Comparison of ENCODE assay signal across 24 cellular contexts in genomic region chr1:99531578-99532570, GRCh38.
DNase-seq lines count a peak whose midpoint lies in the region; ATAC-seq, FAIRE-seq and TF ChIP-seq lines count a peak whose summit lies in the region.
"Had no signal": no experiment of that assay in that cellular context is flagged by ENCODE, and none has a peak within 500 bp of the region (broad histone marks: within the 10 kb centered on the region; RNA-seq: fewer than 3 reads in every experiment).

No MANE protein-coding gene starts in this region.

- TF ChIP-seq EP300 in H1 (IDR thresholded peaks at IDR 0.05; ENCODE audit: borderline replicate concordance in 1 of 2, low read depth in 2 of 2, low read length in 2 of 2): no peak

- ATAC-seq in activated CD8-positive, alpha-beta memory T cell treated with anti-CD3 and anti-CD28 coated beads, Interleukin-2, amount 10 ng/mL, durations not matched to agents 7 days and 5 days: no peak
- no peak for ATAC-seq in body of pancreas
- ATAC-seq: HCT116 had no signal

- no peaks in the 10 kb centered on the region for H3K79me1 ChIP-seq in H1 (ENCODE audit: low read depth, low read length)

- H3K79me2 ChIP-seq in H1 (ENCODE audit: control insufficient read depth in 1 of 2, insufficient read depth in 2 of 2, low read length in 2 of 2): no peaks in the 10 kb centered on the region
- H3K79me2 ChIP-seq in neural progenitor cell (ENCODE audit: low read depth): no peaks in the 10 kb centered on the region

- H3K4me3 ChIP-seq in H1 (ENCODE audit: extremely low read depth in 1 of 4, insufficient read depth in 2 of 4, low read depth in 3 of 4, low read length in 4 of 4) (no peak overlapping the region), neural progenitor cell (peak overlapping the region; percentile 11), body of pancreas (no peak overlapping the region)
- H3K4me3 ChIP-seq: BLaER1, GM23248 had no signal

- DNase-seq in NCI-H82 (lab: John Stamatoyannopoulos, UW): peak; percentile 74
- DNase-seq in H1 (ENCODE audit: low read depth in 1 of 2, low spot score in 2 of 2): no peak
- DNase-seq in neural progenitor cell (ENCODE audit: low spot score): peak; percentile 71
- DNase-seq in type B pancreatic cell (ENCODE audit: extremely low spot score, unreplicated experiment): no peak
- DNase-seq in activated CD8-positive, alpha-beta memory T cell treated with anti-CD3 and anti-CD28 coated beads, Interleukin-2, amount 10 ng/mL, durations not matched to agents 7 days and 5 days: no peak
- DNase-seq in ACHN: no peak
- DNase-seq in body of pancreas: no peak
- DNase-seq: Caco-2; CD4-positive, alpha-beta T cell; DND-41; GM23248; IMR-90; MV-4-11; NCI-H1105 treated with DMSO at 0.1 percent for 48 hours; NCI-H2081; NCI-H2171; NCI-H345; NCI-H524 treated with DMSO at 0.1 percent for 48 hours; OCI-M1; Right ventricle myocardium superior had no signal

- no peak overlapping the region for H3K56ac ChIP-seq in H1 (replicated peaks; ENCODE audit: insufficient read length, low read depth, low read length)

- in situ Hi-C loops in ACHN (cut with HindIII; ENCODE audit: low pct_ligation_motif_present, low pct_unique_long_range_greater_than_20kb, low sequenced_read_pairs): no loop called here

- H4K91ac ChIP-seq in H1 (replicated peaks; ENCODE audit: insufficient read length, low read length): no peak overlapping the region

- no peak overlapping the region for H3K9ac ChIP-seq in H1 (replicated peaks in 1 of 4; ENCODE audit: extremely low read depth in 1 of 4, low read depth in 3 of 4, low read length in 3 of 4)
- no peak overlapping the region for H3K9ac ChIP-seq in neural progenitor cell
- H3K9ac ChIP-seq: BLaER1, GM23248 had no signal

- H3K27me3 ChIP-seq in H1 (replicated peaks in 1 of 4; ENCODE audit: control insufficient read depth in 3 of 4, extremely low read depth in 1 of 4, insufficient read depth in 3 of 4, low read length in 3 of 4): no peaks in the 10 kb centered on the region
- no peaks in the 10 kb centered on the region for H3K27me3 ChIP-seq in neural progenitor cell
- no peaks in the 10 kb centered on the region for H3K27me3 ChIP-seq in body of pancreas
- H3K27me3 ChIP-seq: BLaER1 had no signal

- peaks cover 15% of the 10 kb centered on the region for H3F3A ChIP-seq in neural progenitor cell (ENCODE audit: low read depth)

- peak overlapping the region; percentile 17; the same call in 1 of the 2 replicates for H2AFZ ChIP-seq in H1 (ENCODE audit: low read length)
- H2AFZ ChIP-seq in neural progenitor cell (replicated peaks): no peak overlapping the region
- H2AFZ ChIP-seq: GM23248 had no signal

- H4K8ac ChIP-seq in H1 (ENCODE audit: extremely low read depth, insufficient read depth, low read length): no peak overlapping the region

- H3K4me1 Mint-ChIP-seq in neural progenitor cell (peaks cover 21% of the 10 kb centered on the region), type B pancreatic cell (ENCODE audit: unreplicated experiment) (peaks cover 18% of the 10 kb centered on the region)
- no peaks in the 10 kb centered on the region for H3K4me1 Mint-ChIP-seq in activated CD8-positive, alpha-beta memory T cell treated with anti-CD3 and anti-CD28 coated beads, Interleukin-2, amount 10 ng/mL, durations not matched to agents 7 days and 5 days

- H2BK15ac ChIP-seq in H1 (ENCODE audit: low read length): no peak overlapping the region

- 85% methylated on average over 6 of the region's 6 CpGs; no CpG with 5 or more reads in 1 of the 2 experiments for WGBS in H1 (ENCODE audit: extremely low coverage in 1 of 2, insufficient coverage in 1 of 2, insufficient read length in 1 of 2, insufficient replicate concordance in 2 of 2, low coverage in 1 of 2, low lambda C conversion rate in 2 of 2, missing lambda C conversion rate in 1 of 2), 2 experiments
- 16 to 21% methylated on average over 6 of the region's 6 CpGs for WGBS in body of pancreas, 2 donors

- no peaks in the 10 kb centered on the region for H3K23me2 ChIP-seq in H1 (ENCODE audit: low read depth, low read length)

- peaks cover 0 to 3% (median 1%) of the 10 kb centered on the region in 4 experiments; a peak in 2 of 7 replicates for H3K4me1 ChIP-seq in H1 (replicated peaks in 1 of 4; ENCODE audit: control insufficient read depth in 3 of 4, insufficient read depth in 4 of 4, low read length in 3 of 4)
- H3K4me1 ChIP-seq in neural progenitor cell: peaks cover 50% of the 10 kb centered on the region
- H3K4me1 ChIP-seq in body of pancreas: peaks cover 11% of the 10 kb centered on the region
- H3K4me1 ChIP-seq: BLaER1, Caco-2 had no signal

- H2BK12ac ChIP-seq in H1 (ENCODE audit: low read depth, low read length): no peak overlapping the region

- FAIRE-seq in H1 (lab: Jason Lieb, UNC): no peak
- FAIRE-seq: GM12892, HTR-8/SVneo had no signal

- H2BK20ac ChIP-seq in H1 (ENCODE audit: low read length): no peak overlapping the region

- H4K20me1 ChIP-seq in H1 (replicated peaks in 1 of 2; ENCODE audit: control insufficient read depth in 1 of 2, insufficient read depth in 2 of 2, low read length in 2 of 2) (no peaks in the 10 kb centered on the region), neural progenitor cell (ENCODE audit: low read depth) (no peaks in the 10 kb centered on the region)
- H4K20me1 ChIP-seq: BLaER1 had no signal

- H3K27me3 Mint-ChIP-seq in neural progenitor cell (ENCODE audit: insufficient read depth, low read depth) (no peaks in the 10 kb centered on the region), type B pancreatic cell (peaks cover 1% of the 10 kb centered on the region)
- peaks cover 12% of the 10 kb centered on the region for H3K27me3 Mint-ChIP-seq in activated CD8-positive, alpha-beta memory T cell treated with anti-CD3 and anti-CD28 coated beads, Interleukin-2, amount 10 ng/mL, durations not matched to agents 7 days and 5 days

- no peak overlapping the region for H3K18ac ChIP-seq in H1 (ENCODE audit: extremely low read depth, low read length)

- TF ChIP-seq RAD21 in H1 (IDR thresholded peaks at IDR 0.05 in 1 of 2, conservative IDR thresholded peaks at IDR 0.05 in 1 of 2; ENCODE audit: low read depth in 2 of 2, low read length in 2 of 2): no peak

- intact Hi-C loops in body of pancreas (cut with DNase I): no loop called here

- H3K36me3 ChIP-seq in H1 (ENCODE audit: control insufficient read depth in 2 of 4, insufficient read depth in 4 of 4, low read length in 3 of 4) (no peaks in the 10 kb centered on the region), neural progenitor cell (no peaks in the 10 kb centered on the region), body of pancreas (replicated peaks in 1 of 2; ENCODE audit: insufficient read depth in 1 of 2, low read depth in 2 of 2) (no peaks in the 10 kb centered on the region)
- H3K36me3 ChIP-seq: BLaER1 had no signal

- TF ChIP-seq POLR2A in H1 (IDR thresholded peaks at IDR 0.05; ENCODE audit: control extremely low read depth in 1 of 2, low read depth in 2 of 2, low read length in 2 of 2) (no peak), body of pancreas (IDR thresholded peaks at IDR 0.05) (no peak)

- H3K27ac ChIP-seq in H1 (ENCODE audit: low read depth, low read length) (no peak overlapping the region), neural progenitor cell (peak overlapping the region; percentile 89), body of pancreas (no peak overlapping the region)
- H3K27ac ChIP-seq: BLaER1, GM23248 had no signal

- no peak overlapping the region for H3K4ac ChIP-seq in H1 (replicated peaks; ENCODE audit: insufficient read length, low read depth, low read length)

- H2BK120ac ChIP-seq in H1 (replicated peaks; ENCODE audit: low read depth, low read length): no peak overlapping the region

- H3K9me3 ChIP-seq in H1 (ENCODE audit: insufficient read depth in 2 of 2, low read depth in 1 of 2, low read length in 1 of 2) (no peaks in the 10 kb centered on the region), neural progenitor cell (ENCODE audit: low read depth) (no peaks in the 10 kb centered on the region), body of pancreas (no peaks in the 10 kb centered on the region)
- H3K9me3 ChIP-seq: BLaER1, Caco-2 had no signal

- TF ChIP-seq CTCF in H1 (IDR thresholded peaks at IDR 0.05; ENCODE audit: control extremely low read depth in 1 of 3, insufficient read depth in 1 of 3, low read depth in 1 of 3, low read length in 3 of 3) (no peak), neural progenitor cell (IDR thresholded peaks at IDR 0.05) (no peak), type B pancreatic cell (conservative IDR thresholded peaks at IDR 0.05) (no peak), body of pancreas (IDR thresholded peaks at IDR 0.05) (no peak)

- H2AK5ac ChIP-seq in H1 (ENCODE audit: low read depth, low read length): no peak overlapping the region

- no peak overlapping the region for H4K5ac ChIP-seq in H1 (ENCODE audit: insufficient read length, low read depth, low read length)

- POLR2A ChIA-PET in H1 (lab: Charles Lee; ENCODE audit: partially characterized antibody): no interaction called here

- CTCF ChIA-PET in H1 (lab: Charles Lee; ENCODE audit: partially characterized antibody): interaction anchor here (0.9 to 1.3 kb wide), 3 partner anchors 49 to 175 kb away, joined by 3 to 4 read pairs (median 3); no protein-coding TSS in a partner anchor
- CTCF ChIA-PET in activated CD8-positive, alpha-beta memory T cell treated with anti-CD3 and anti-CD28 coated beads, Interleukin-2, amount 10 ng/mL, durations not matched to agents 7 days and 5 days (lab: Charles Lee): no interaction called here

- H3K4me3 Mint-ChIP-seq in neural progenitor cell (no peak overlapping the region), type B pancreatic cell (no peak overlapping the region)
- no peak overlapping the region for H3K4me3 Mint-ChIP-seq in activated CD8-positive, alpha-beta memory T cell treated with anti-CD3 and anti-CD28 coated beads, Interleukin-2, amount 10 ng/mL, durations not matched to agents 7 days and 5 days
- H3K4me3 Mint-ChIP-seq: CD4-positive, alpha-beta T cell had no signal

- no peak overlapping the region for H3K14ac ChIP-seq in H1 (ENCODE audit: insufficient read length)

- no peak overlapping the region for H3K23ac ChIP-seq in H1 (ENCODE audit: insufficient read length)

- H3K27ac Mint-ChIP-seq in neural progenitor cell (peak overlapping the region; percentile 1), type B pancreatic cell (peak overlapping the region; percentile 39)
- no peak overlapping the region for H3K27ac Mint-ChIP-seq in activated CD8-positive, alpha-beta memory T cell treated with anti-CD3 and anti-CD28 coated beads, Interleukin-2, amount 10 ng/mL, durations not matched to agents 7 days and 5 days
- H3K27ac Mint-ChIP-seq: CD4-positive, alpha-beta T cell had no signal

- no peak overlapping the region for H2BK5ac ChIP-seq in H1 (ENCODE audit: low read depth, low read length)

- H3K9me3 Mint-ChIP-seq in neural progenitor cell: no peaks in the 10 kb centered on the region
- no peaks in the 10 kb centered on the region for H3K9me3 Mint-ChIP-seq in type B pancreatic cell
- no peaks in the 10 kb centered on the region for H3K9me3 Mint-ChIP-seq in activated CD8-positive, alpha-beta memory T cell treated with anti-CD3 and anti-CD28 coated beads, Interleukin-2, amount 10 ng/mL, durations not matched to agents 7 days and 5 days (ENCODE audit: low read depth)
- H3K9me3 Mint-ChIP-seq: CD4-positive, alpha-beta T cell had no signal

- H3K4me2 ChIP-seq in H1 (ENCODE audit: insufficient read depth in 1 of 2, low read depth in 2 of 2, low read length in 2 of 2): no peak overlapping the region
- H3K4me2 ChIP-seq in neural progenitor cell: peak overlapping the region; percentile 60
- H3K4me2 ChIP-seq: BLaER1 had no signal

- H3K36me3 Mint-ChIP-seq in neural progenitor cell (no peaks in the 10 kb centered on the region), type B pancreatic cell (no peaks in the 10 kb centered on the region)
- no peaks in the 10 kb centered on the region for H3K36me3 Mint-ChIP-seq in activated CD8-positive, alpha-beta memory T cell treated with anti-CD3 and anti-CD28 coated beads, Interleukin-2, amount 10 ng/mL, durations not matched to agents 7 days and 5 days

Comparison
In these comparisons a context has a peak if more than half of its experiments do, and no peak if none do; other contexts are left out.
1. DNase-seq: peak in NCI-H82 (single experiment) and neural progenitor cell (single experiment); none in H1 (0 of 2), type B pancreatic cell (single experiment), activated CD8-positive, alpha-beta memory T cell treated with anti-CD3 and anti-CD28 coated beads, Interleukin-2, amount 10 ng/mL, durations not matched to agents 7 days and 5 days (single experiment), ACHN (single experiment) and body of pancreas (0 of 4).